ENCODE assay signal across 30 cellular contexts in genomic region chr10:111440501-111440900, GRCh38.
"Had no signal": no experiment of that assay in that cellular context is flagged by ENCODE, and none has a peak within 500 bp of the region (broad histone marks: within the 10 kb centered on the region; RNA-seq: fewer than 3 reads in every experiment).

No MANE protein-coding gene starts in this region.

- H3K27me3 Mint-ChIP-seq: activated CD8-positive, alpha-beta memory T cell treated with anti-CD3 and anti-CD28 coated beads, Interleukin-2, amount 10 ng/mL, durations not matched to agents 7 days and 5 days; stimulated activated memory B cell treated with anti-CD40 and anti-IgM and Interleukin-4, amounts not matched to agents 10 μg/mL and 1 μg/mL and 100 μg/mL, for 72 hours had no signal

- H3K36me3 Mint-ChIP-seq: activated CD8-positive, alpha-beta memory T cell treated with anti-CD3 and anti-CD28 coated beads, Interleukin-2, amount 10 ng/mL, durations not matched to agents 7 days and 5 days; activated naive CD4-positive, alpha-beta T cell treated with anti-CD3 and anti-CD28 coated beads, Interleukin-2, amount 50 U/mL, for 72 hours; naive thymus-derived CD8-positive, alpha-beta T cell; stimulated activated memory B cell treated with anti-CD40 and anti-IgM and Interleukin-4, amounts not matched to agents 10 μg/mL and 1 μg/mL and 100 μg/mL, for 72 hours; type B pancreatic cell had no signal

- H3K36me3 ChIP-seq: gastrocnemius medialis, left lung, lower lobe of right lung, pancreas, sigmoid colon, uterus had no signal

- H3K27ac ChIP-seq: coronary artery, dorsolateral prefrontal cortex, gastrocnemius medialis, left lung, lower lobe of right lung, pancreas, psoas muscle, sigmoid colon, uterus had no signal

- H3K9me3 ChIP-seq: gastrocnemius medialis, left lung, lower lobe of right lung, pancreas, psoas muscle, sigmoid colon, uterus had no signal

- H3K4me3 ChIP-seq: coronary artery, dorsolateral prefrontal cortex, gastrocnemius medialis, left lung, lower lobe of right lung, pancreas, psoas muscle, sigmoid colon, uterus had no signal

- H3K27me3 ChIP-seq: gastrocnemius medialis, left lung, pancreas, sigmoid colon, uterus had no signal

- H3K4me1 Mint-ChIP-seq: activated CD4-positive, alpha-beta T cell treated with anti-CD3 and anti-CD28 coated beads for 36 hours; activated CD8-positive, alpha-beta memory T cell treated with anti-CD3 and anti-CD28 coated beads, Interleukin-2, amount 10 ng/mL, durations not matched to agents 7 days and 5 days; naive thymus-derived CD8-positive, alpha-beta T cell; neural crest cell; stimulated activated memory B cell treated with anti-CD40 and anti-IgM and Interleukin-4, amounts not matched to agents 10 μg/mL and 1 μg/mL and 100 μg/mL, for 72 hours; stimulated activated naive CD8-positive, alpha-beta T cell treated with anti-CD3 and anti-CD28 coated beads, Interleukin-15, amount 100 ng/mL, for 72 hours had no signal

- H3K9me3 Mint-ChIP-seq: activated naive CD4-positive, alpha-beta T cell treated with anti-CD3 and anti-CD28 coated beads, Interleukin-2, amount 50 U/mL, for 72 hours; neural crest cell; type B pancreatic cell had no signal

- H3K27ac Mint-ChIP-seq: activated CD4-positive, alpha-beta T cell treated with anti-CD3 and anti-CD28 coated beads for 36 hours; activated CD8-positive, alpha-beta memory T cell treated with anti-CD3 and anti-CD28 coated beads, Interleukin-2, amount 10 ng/mL, durations not matched to agents 7 days and 5 days; activated CD8-positive, alpha-beta T cell treated with anti-CD3 and anti-CD28 coated beads, Interleukin-2, amount 10 ng/mL, durations not matched to agents 7 days and 5 days; activated naive CD4-positive, alpha-beta T cell treated with anti-CD3 and anti-CD28 coated beads, Interleukin-2, amount 50 U/mL, for 72 hours; activated T-cell treated with anti-CD3 and anti-CD28 coated beads, Interleukin-2, amount 50 U/mL, for 72 hours; naive thymus-derived CD8-positive, alpha-beta T cell; stimulated activated memory B cell treated with anti-CD40 and anti-IgM and Interleukin-4, amounts not matched to agents 10 μg/mL and 1 μg/mL and 100 μg/mL, for 72 hours; stimulated activated naive CD8-positive, alpha-beta T cell treated with anti-CD3 and anti-CD28 coated beads, Interleukin-15, amount 100 ng/mL, for 72 hours; type B pancreatic cell had no signal

- ATAC-seq: activated CD4-positive, alpha-beta T cell treated with anti-CD3 and anti-CD28 coated beads for 36 hours; activated CD8-positive, alpha-beta memory T cell treated with anti-CD3 and anti-CD28 coated beads, Interleukin-2, amount 10 ng/mL, durations not matched to agents 7 days and 5 days; activated CD8-positive, alpha-beta T cell treated with anti-CD3 and anti-CD28 coated beads, Interleukin-2, amount 10 ng/mL, durations not matched to agents 7 days and 5 days; activated naive CD4-positive, alpha-beta T cell treated with anti-CD3 and anti-CD28 coated beads, Interleukin-2, amount 50 U/mL, for 72 hours; activated T-cell treated with anti-CD3 and anti-CD28 coated beads, Interleukin-2, amount 50 U/mL, for 72 hours; gastrocnemius medialis; left lung; lower lobe of right lung; naive thymus-derived CD8-positive, alpha-beta T cell; pancreas; psoas muscle; stimulated activated memory B cell treated with anti-CD40 and anti-IgM and Interleukin-4, amounts not matched to agents 10 μg/mL and 1 μg/mL and 100 μg/mL, for 72 hours; stimulated activated naive CD8-positive, alpha-beta T cell treated with anti-CD3 and anti-CD28 coated beads, Interleukin-15, amount 100 ng/mL, for 72 hours had no signal

- H3K4me3 Mint-ChIP-seq: activated CD4-positive, alpha-beta T cell treated with anti-CD3 and anti-CD28 coated beads for 36 hours; activated CD8-positive, alpha-beta memory T cell treated with anti-CD3 and anti-CD28 coated beads, Interleukin-2, amount 10 ng/mL, durations not matched to agents 7 days and 5 days; activated CD8-positive, alpha-beta T cell treated with anti-CD3 and anti-CD28 coated beads, Interleukin-2, amount 10 ng/mL, durations not matched to agents 7 days and 5 days; activated T-cell treated with anti-CD3 and anti-CD28 coated beads, Interleukin-2, amount 50 U/mL, for 72 hours; naive thymus-derived CD8-positive, alpha-beta T cell; neural crest cell; stimulated activated memory B cell treated with anti-CD40 and anti-IgM and Interleukin-4, amounts not matched to agents 10 μg/mL and 1 μg/mL and 100 μg/mL, for 72 hours; stimulated activated naive CD8-positive, alpha-beta T cell treated with anti-CD3 and anti-CD28 coated beads, Interleukin-15, amount 100 ng/mL, for 72 hours; type B pancreatic cell had no signal

- DNase-seq: activated CD4-positive, alpha-beta T cell treated with anti-CD3 and anti-CD28 coated beads for 36 hours; activated CD4-positive, CD25-positive, alpha-beta regulatory T cell; activated CD8-positive, alpha-beta memory T cell treated with anti-CD3 and anti-CD28 coated beads, Interleukin-2, amount 10 ng/mL, durations not matched to agents 7 days and 5 days; activated CD8-positive, alpha-beta T cell treated with anti-CD3 and anti-CD28 coated beads, Interleukin-2, amount 10 ng/mL, durations not matched to agents 7 days and 5 days; activated naive CD4-positive, alpha-beta T cell; activated T-cell treated with anti-CD3 and anti-CD28 coated beads, Interleukin-2, amount 50 U/mL, for 72 hours; anterior cingulate cortex; effector memory CD4-positive, alpha-beta T cell; gastrocnemius medialis; glutamatergic neuron; left lung; lower lobe of right lung; mesenchymal stem cell; naive thymus-derived CD8-positive, alpha-beta T cell; nucleus accumbens; pancreas; psoas muscle; sigmoid colon; small intestine; stimulated activated CD4-positive, alpha-beta T cell treated with anti-CD3 and anti-CD28 coated beads, Interleukin-4, amount 100 ng/mL, for 4 hours; stimulated activated CD8-positive, alpha-beta memory T cell treated with anti-CD3 and anti-CD28 coated beads, Interleukin-4, amount 100 ng/mL, for 48 hours; stimulated activated naive CD8-positive, alpha-beta T cell treated with anti-CD3 and anti-CD28 coated beads, Interleukin-15, amount 100 ng/mL, for 72 hours; substantia nigra; uterus had no signal

- H3K4me1 ChIP-seq: gastrocnemius medialis, left lung, lower lobe of right lung, pancreas, psoas muscle, sigmoid colon, uterus had no signal
